In the genomic region with DNA sequence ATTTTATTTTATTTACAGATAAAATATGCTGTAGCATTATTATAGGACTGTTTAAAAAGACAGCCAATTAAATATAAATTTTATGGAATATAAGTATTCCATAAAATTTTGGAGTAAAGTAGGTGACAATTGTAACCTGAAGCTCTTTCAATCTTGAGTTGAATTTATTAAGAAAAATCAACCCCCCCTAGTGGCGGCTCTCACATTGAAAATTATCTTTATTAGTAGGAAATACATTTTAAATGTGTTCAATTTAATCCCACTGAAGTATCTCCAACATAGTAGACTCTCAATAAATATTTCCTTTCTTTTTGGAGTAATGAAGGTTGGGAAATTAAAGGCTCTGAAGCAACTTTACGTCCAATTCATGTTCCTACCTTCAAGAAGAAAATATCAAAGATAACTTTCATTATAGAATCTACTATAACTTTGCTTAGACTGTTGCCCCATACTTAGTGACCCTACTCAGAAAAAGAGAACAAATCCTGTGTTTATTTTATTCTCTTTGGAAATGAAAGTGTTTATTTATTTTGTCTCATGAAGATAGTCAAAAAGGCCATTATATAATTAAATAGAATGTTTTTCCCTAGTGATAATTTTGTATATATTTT, we compare ENCODE assay signal across 8 cellular contexts. TPM values are rescaled to one million over a fixed set of nuclear protein-coding genes. Genes with fewer than 3 reads are reported as not detected.
DNase-seq lines count a peak whose midpoint lies in the region; ATAC-seq and TF ChIP-seq lines count a peak whose summit lies in the region.

No MANE protein-coding gene starts in this region.

- CTCF ChIA-PET in HCT116 (lab: Charles Lee): interaction anchor here (0.7 to 2.7 kb wide), 11 partner anchors 8 to 319 kb away, joined by 3 to 16 read pairs (median 3); no protein-coding TSS in a partner anchor

- H3K4me2 ChIP-seq in HCT116 (ENCODE audit: low read length): peak overlapping the region; percentile 1; the same call in 1 of the 2 replicates

- no peak overlapping the region for H3K9ac ChIP-seq in HCT116 (ENCODE audit: low read length)

- peaks cover 77% of the 10 kb centered on the region for H3K79me2 ChIP-seq in HCT116 (ENCODE audit: insufficient read depth, low read length)

- POLR2A ChIA-PET in HCT116 (lab: Charles Lee): no interaction called here

- H3K27me3 Mint-ChIP-seq in CD14-positive monocyte (ENCODE audit: low read depth in 3 of 3) (peaks cover 0 to 2% (median 0%) of the 10 kb centered on the region in 3 donors), chondrocyte (ENCODE audit: low read depth) (no peaks in the 10 kb centered on the region)

- no peaks in the 10 kb centered on the region for H4K20me1 ChIP-seq in HCT116 (ENCODE audit: insufficient read depth)

- peak; percentile 45 for TF ChIP-seq RAD21 in HCT116 (IDR thresholded peaks at IDR 0.05; ENCODE audit: low read depth)

- H3K4me3 Mint-ChIP-seq in CD14-positive monocyte (peak overlapping the region; percentile 66 to 72), chondrocyte (ENCODE audit: unreplicated experiment) (peak overlapping the region; percentile 68)

- ATAC-seq in HCT116 (no peak), GM21515 (IDR thresholded peaks at IDR 0.05; ENCODE audit: unreplicated experiment) (no peak)

- RAD21 ChIA-PET in HCT116 (lab: Charles Lee; ENCODE audit: low non-redundant PET in 1 of 2, low total read pairs in 2 of 2, uncharacterized antibody in 2 of 2, unreplicated experiment in 2 of 2): no interaction called here

- H3K9me3 ChIP-seq in HCT116 (ENCODE audit: control insufficient read depth in 1 of 2, insufficient read depth in 1 of 2, low read depth in 1 of 2, low read length in 2 of 2): no peaks in the 10 kb centered on the region
- no peaks in the 10 kb centered on the region for H3K9me3 ChIP-seq in mononuclear cell (ENCODE audit: low read depth, low read length)
- H3K9me3 ChIP-seq in tibial nerve: no peaks in the 10 kb centered on the region

- DNase-seq in CD14-positive monocyte (ENCODE audit: low spot score): no peak
- DNase-seq in HCT116 (ENCODE audit: low read depth, low spot score): no peak
- DNase-seq in T follicular helper cell (ENCODE audit: low read depth): peak; percentile 37
- DNase-seq in chondrocyte (ENCODE audit: low spot score): no peak
- DNase-seq in tibial nerve (ENCODE audit: low spot score in 2 of 2): peak; percentile 47 to 91
- no peak for DNase-seq in NCI-H774 (lab: John Stamatoyannopoulos, UW)

- no TSS peak for BruUV-seq in HCT116 (replicated peaks; lab: Mats Ljungman, UMichigan)

- H3K9me3 Mint-ChIP-seq in CD14-positive monocyte: peaks cover 2 to 9% (median 7%) of the 10 kb centered on the region in 7 donors
- no peaks in the 10 kb centered on the region for H3K9me3 Mint-ChIP-seq in chondrocyte (ENCODE audit: low read depth)

- peak overlapping the region in 2 of 7 donors; percentile 2 to 60 for H3K27ac Mint-ChIP-seq in CD14-positive monocyte
- peak overlapping the region; percentile 23 for H3K27ac Mint-ChIP-seq in chondrocyte (ENCODE audit: unreplicated experiment)

- H3K36me3 ChIP-seq in HCT116 (ENCODE audit: control insufficient read depth in 1 of 2, insufficient read depth in 2 of 2, low read length in 2 of 2): no peaks in the 10 kb centered on the region
- no peaks in the 10 kb centered on the region for H3K36me3 ChIP-seq in tibial nerve

- intact Hi-C loops in CD14-positive monocyte (cut with micrococcal nuclease) (loop anchor here in 1 of 2 donors (10.0 kb wide), 1 partner anchor 317 kb away; no protein-coding TSS in a partner anchor), HCT116 (cut with micrococcal nuclease) (loop anchor here (5.0 to 10.0 kb wide), 3 partner anchors 231 to 1187 kb away; no protein-coding TSS in a partner anchor)

- H3K9me2 ChIP-seq in HCT116 (ENCODE audit: insufficient read depth): no peaks in the 10 kb centered on the region

- peaks cover 23 to 52% of the 10 kb centered on the region in 2 experiments for H3K4me1 ChIP-seq in HCT116 (ENCODE audit: control insufficient read depth in 1 of 2, insufficient read depth in 2 of 2, low read length in 2 of 2)
- H3K4me1 ChIP-seq in mononuclear cell (ENCODE audit: insufficient read depth, low read length): peaks cover 22% of the 10 kb centered on the region
- H3K4me1 ChIP-seq in tibial nerve: peaks cover 0 to 54% (median 15%) of the 10 kb centered on the region in 4 donors

- TF ChIP-seq EP300 in tibial nerve (IDR thresholded peaks at IDR 0.05): no peak

- H2AFZ ChIP-seq in HCT116 (ENCODE audit: low read depth, low read length, poor library complexity, severe bottlenecking): no peak overlapping the region

- WGBS in tibial nerve, 2 donors: 3% methylated on average over 2 of the region's 2 CpGs

- peaks cover 10 to 15% of the 10 kb centered on the region in 2 donors for H3K36me3 Mint-ChIP-seq in CD14-positive monocyte
- peaks cover 3% of the 10 kb centered on the region for H3K36me3 Mint-ChIP-seq in chondrocyte (ENCODE audit: low read depth)

- H3K4me3 ChIP-seq in HCT116 (replicated peaks in 1 of 2; ENCODE audit: low read depth in 1 of 2, low read length in 2 of 2) (no peak overlapping the region), mononuclear cell (ENCODE audit: low read length) (peak overlapping the region; percentile 53), tibial nerve (peak overlapping the region; percentile 89 to 97 (median 92))

- peaks cover 45% of the 10 kb centered on the region for H3K4me1 Mint-ChIP-seq in CD14-positive monocyte
- peaks cover 19% of the 10 kb centered on the region for H3K4me1 Mint-ChIP-seq in chondrocyte (ENCODE audit: low read depth)

- H3K27me3 ChIP-seq in HCT116 (ENCODE audit: insufficient read depth, low read length) (no peaks in the 10 kb centered on the region), mononuclear cell (ENCODE audit: insufficient read depth, low read length) (no peaks in the 10 kb centered on the region), tibial nerve (no peaks in the 10 kb centered on the region)

- H3K27ac ChIP-seq in HCT116 (ENCODE audit: low read depth, low read length) (no peak overlapping the region), tibial nerve (peak overlapping the region; percentile 88 to 98 (median 97))

- peak; percentile 94 for TF ChIP-seq CTCF in CD14-positive monocyte (IDR thresholded peaks at IDR 0.05)
- peak; percentile 37 to 56 (median 48); a peak in 5 of 6 replicates for TF ChIP-seq CTCF in HCT116 (IDR thresholded peaks at IDR 0.05 in 2 of 3, conservative IDR thresholded peaks at IDR 0.05 in 1 of 3; ENCODE audit: borderline replicate concordance in 1 of 3, insufficient read depth in 1 of 3, low read depth in 2 of 3, low read length in 2 of 3)
- peak; percentile 97 for TF ChIP-seq CTCF in chondrocyte (IDR thresholded peaks at IDR 0.05)
- TF ChIP-seq CTCF in tibial nerve (IDR thresholded peaks at IDR 0.05): peak; percentile 57 to 76 (median 72)

- no peak for TF ChIP-seq POLR2A in HCT116 (IDR thresholded peaks at IDR 0.05; ENCODE audit: borderline replicate concordance, extremely low read depth, insufficient read depth, insufficient read length)
- no peak for TF ChIP-seq POLR2A in tibial nerve (IDR thresholded peaks at IDR 0.05)

TF ChIP-seq in HCT116, 20 proteins besides CTCF, POLR2A, EP300 and RAD21 (continues in another document):
- TF ChIP-seq CEBPB (IDR thresholded peaks at IDR 0.05; ENCODE audit: low read depth): no peak
- no peak for TF ChIP-seq SRF (IDR thresholded peaks at IDR 0.05; ENCODE audit: low read depth)
- TF ChIP-seq FOSL1 (IDR thresholded peaks at IDR 0.05; ENCODE audit: low read depth): no peak
- TF ChIP-seq, protein P1, sequence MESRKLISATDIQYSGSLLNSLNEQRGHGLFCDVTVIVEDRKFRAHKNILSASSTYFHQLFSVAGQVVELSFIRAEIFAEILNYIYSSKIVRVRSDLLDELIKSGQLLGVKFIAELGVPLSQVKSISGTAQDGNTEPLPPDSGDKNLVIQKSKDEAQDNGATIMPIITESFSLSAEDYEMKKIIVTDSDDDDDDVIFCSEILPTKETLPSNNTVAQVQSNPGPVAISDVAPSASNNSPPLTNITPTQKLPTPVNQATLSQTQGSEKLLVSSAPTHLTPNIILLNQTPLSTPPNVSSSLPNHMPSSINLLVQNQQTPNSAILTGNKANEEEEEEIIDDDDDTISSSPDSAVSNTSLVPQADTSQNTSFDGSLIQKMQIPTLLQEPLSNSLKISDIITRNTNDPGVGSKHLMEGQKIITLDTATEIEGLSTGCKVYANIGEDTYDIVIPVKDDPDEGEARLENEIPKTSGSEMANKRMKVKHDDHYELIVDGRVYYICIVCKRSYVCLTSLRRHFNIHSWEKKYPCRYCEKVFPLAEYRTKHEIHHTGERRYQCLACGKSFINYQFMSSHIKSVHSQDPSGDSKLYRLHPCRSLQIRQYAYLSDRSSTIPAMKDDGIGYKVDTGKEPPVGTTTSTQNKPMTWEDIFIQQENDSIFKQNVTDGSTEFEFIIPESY (IDR thresholded peaks at IDR 0.05; ENCODE audit: extremely low read depth, insufficient replicate concordance, low read length): no peak
- TF ChIP-seq, protein P2, sequence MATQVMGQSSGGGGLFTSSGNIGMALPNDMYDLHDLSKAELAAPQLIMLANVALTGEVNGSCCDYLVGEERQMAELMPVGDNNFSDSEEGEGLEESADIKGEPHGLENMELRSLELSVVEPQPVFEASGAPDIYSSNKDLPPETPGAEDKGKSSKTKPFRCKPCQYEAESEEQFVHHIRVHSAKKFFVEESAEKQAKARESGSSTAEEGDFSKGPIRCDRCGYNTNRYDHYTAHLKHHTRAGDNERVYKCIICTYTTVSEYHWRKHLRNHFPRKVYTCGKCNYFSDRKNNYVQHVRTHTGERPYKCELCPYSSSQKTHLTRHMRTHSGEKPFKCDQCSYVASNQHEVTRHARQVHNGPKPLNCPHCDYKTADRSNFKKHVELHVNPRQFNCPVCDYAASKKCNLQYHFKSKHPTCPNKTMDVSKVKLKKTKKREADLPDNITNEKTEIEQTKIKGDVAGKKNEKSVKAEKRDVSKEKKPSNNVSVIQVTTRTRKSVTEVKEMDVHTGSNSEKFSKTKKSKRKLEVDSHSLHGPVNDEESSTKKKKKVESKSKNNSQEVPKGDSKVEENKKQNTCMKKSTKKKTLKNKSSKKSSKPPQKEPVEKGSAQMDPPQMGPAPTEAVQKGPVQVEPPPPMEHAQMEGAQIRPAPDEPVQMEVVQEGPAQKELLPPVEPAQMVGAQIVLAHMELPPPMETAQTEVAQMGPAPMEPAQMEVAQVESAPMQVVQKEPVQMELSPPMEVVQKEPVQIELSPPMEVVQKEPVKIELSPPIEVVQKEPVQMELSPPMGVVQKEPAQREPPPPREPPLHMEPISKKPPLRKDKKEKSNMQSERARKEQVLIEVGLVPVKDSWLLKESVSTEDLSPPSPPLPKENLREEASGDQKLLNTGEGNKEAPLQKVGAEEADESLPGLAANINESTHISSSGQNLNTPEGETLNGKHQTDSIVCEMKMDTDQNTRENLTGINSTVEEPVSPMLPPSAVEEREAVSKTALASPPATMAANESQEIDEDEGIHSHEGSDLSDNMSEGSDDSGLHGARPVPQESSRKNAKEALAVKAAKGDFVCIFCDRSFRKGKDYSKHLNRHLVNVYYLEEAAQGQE (IDR thresholded peaks at IDR 0.05; ENCODE audit: low read depth): no peak
- no peak for TF ChIP-seq ZFX (IDR thresholded peaks at IDR 0.05)

RNA-seq across cellular contexts. Expression of a gene that starts 3.1 kb away (rescaled TPM):
- 10 to 100 TPM; 42.4 to 54.1 TPM for polyA plus RNA-seq in CD14-positive monocyte
- total RNA-seq in HCT116 (2021; ENCODE audit: unreplicated experiment) (29.7 TPM), chondrocyte (123 to 145 TPM (median 143 TPM) in 3 replicates), mononuclear cell (490 TPM), tibial nerve (100 to 1,000 TPM; 188 to 372 (median 296) TPM)
- polyA plus RNA-seq in HCT116 (2012): 12.4 and 12.5 TPM in 2 replicates

Comparison
In these comparisons a context has a peak if more than half of its experiments do, and no peak if none do; other contexts are left out.
1. DNase-seq: peak in T follicular helper cell (single experiment) and tibial nerve (2 of 2); none in CD14-positive monocyte (single experiment), HCT116 (single experiment), chondrocyte (single experiment) and NCI-H774 (single experiment).
2. H3K4me3 ChIP-seq: peak in mononuclear cell (single experiment) and tibial nerve (4 of 4); none in HCT116 (0 of 2).
3. Peak in every context shown above with its lines, with median percentiles within 50 percentile points of each other: CTCF ChIP-seq.